ENCODE assay signal across 13 cellular contexts in genomic region chr1:17016317-17016661, GRCh38. TPM values are rescaled to one million over a fixed set of nuclear protein-coding genes. Genes with fewer than 3 reads are reported as not detected.
DNase-seq lines count a peak whose midpoint lies in the region; ATAC-seq, FAIRE-seq and TF ChIP-seq lines count a peak whose summit lies in the region.
"Had no signal": no experiment of that assay in that cellular context is flagged by ENCODE, and none has a peak within 500 bp of the region (broad histone marks: within the 10 kb centered on the region; RNA-seq: fewer than 3 reads in every experiment).

No MANE protein-coding gene starts in this region.

- peak overlapping the region; percentile 92; the same call in 1 of the 2 replicates for H2BK20ac ChIP-seq in H1 (ENCODE audit: low read length)

- TF ChIP-seq RAD21 in H1 (IDR thresholded peaks at IDR 0.05 in 1 of 2, conservative IDR thresholded peaks at IDR 0.05 in 1 of 2; ENCODE audit: low read depth in 2 of 2, low read length in 2 of 2) = no peak

- H3K27me3 Mint-ChIP-seq in nephron progenitor cell (ENCODE audit: low read depth, poor library complexity) = peaks cover 10% of the 10 kb centered on the region

- H2BK120ac ChIP-seq in H1 (replicated peaks; ENCODE audit: low read depth, low read length) = no peak overlapping the region

- H2BK5ac ChIP-seq in H1 (ENCODE audit: low read depth, low read length) = peak overlapping the region; percentile 63; the same call in 1 of the 2 replicates

- no peak for TF ChIP-seq POLR2A in H1 (IDR thresholded peaks at IDR 0.05; ENCODE audit: control extremely low read depth in 1 of 2, low read depth in 2 of 2, low read length in 2 of 2)

- ATAC-seq in GM21360 (IDR thresholded peaks at IDR 0.05; ENCODE audit: unreplicated experiment) (no peak), GM18870 (IDR thresholded peaks at IDR 0.05; ENCODE audit: unreplicated experiment) (no peak), GM18907 (IDR thresholded peaks at IDR 0.05; ENCODE audit: unreplicated experiment) (no peak)

- H3K9me3 Mint-ChIP-seq in nephron progenitor cell = no peaks in the 10 kb centered on the region

- TF ChIP-seq CTCF in H1 (IDR thresholded peaks at IDR 0.05; ENCODE audit: control extremely low read depth in 1 of 3, insufficient read depth in 1 of 3, low read depth in 1 of 3, low read length in 3 of 3) (no peak), nephron progenitor cell (IDR thresholded peaks at IDR 0.05) (no peak)

- H3K27ac ChIP-seq in H1 (ENCODE audit: low read depth, low read length) = peak overlapping the region; percentile 43; the same call in 1 of the 2 replicates

- H4K5ac ChIP-seq in H1 (ENCODE audit: insufficient read length, low read depth, low read length) = no peak overlapping the region

- no peaks in the 10 kb centered on the region for H3K9me3 ChIP-seq in H1 (ENCODE audit: insufficient read depth in 2 of 2, low read depth in 1 of 2, low read length in 1 of 2)

- peak; percentile 63 for FAIRE-seq in H1 (lab: Jason Lieb, UNC)
- FAIRE-seq: GM19239 had no signal

- H2AFZ ChIP-seq in H1 (ENCODE audit: low read length) = peak overlapping the region; percentile 83; the same call in 1 of the 2 replicates

- H3K4me2 ChIP-seq in H1 (ENCODE audit: insufficient read depth in 1 of 2, low read depth in 2 of 2, low read length in 2 of 2) = 0 out of 4 replicates have a peak overlapping the region, but pooled peaks of 1 of the 2 experiments have one; percentile 12

- H2BK15ac ChIP-seq in H1 (ENCODE audit: low read length) = 0 out of 2 replicates have a peak overlapping the region, but pooled peaks have one; percentile 76

- no peak overlapping the region for H4K8ac ChIP-seq in H1 (ENCODE audit: extremely low read depth, insufficient read depth, low read length)

- peaks cover 40% of the 10 kb centered on the region for H3K36me3 Mint-ChIP-seq in nephron progenitor cell (ENCODE audit: low read depth)

- peak overlapping the region; percentile 89 for H2BK12ac ChIP-seq in H1 (ENCODE audit: low read depth, low read length)

- H4K20me1 ChIP-seq in H1 (replicated peaks in 1 of 2; ENCODE audit: control insufficient read depth in 1 of 2, insufficient read depth in 2 of 2, low read length in 2 of 2) = no peaks in the 10 kb centered on the region

- H3K56ac ChIP-seq in H1 (replicated peaks; ENCODE audit: insufficient read length, low read depth, low read length) = no peak overlapping the region

- peak overlapping the region; percentile 67; the same call in 1 of the 2 replicates for H2AK5ac ChIP-seq in H1 (ENCODE audit: low read depth, low read length)

- no peaks in the 10 kb centered on the region for H3K27me3 ChIP-seq in H1 (replicated peaks in 1 of 4; ENCODE audit: control insufficient read depth in 3 of 4, extremely low read depth in 1 of 4, insufficient read depth in 3 of 4, low read length in 3 of 4)

- H3K23me2 ChIP-seq in H1 (ENCODE audit: low read depth, low read length) = peaks cover 2% of the 10 kb centered on the region; the same call in 1 of the 2 replicates

- H3K36me3 ChIP-seq in H1 (ENCODE audit: control insufficient read depth in 2 of 4, insufficient read depth in 4 of 4, low read length in 3 of 4) = peaks cover 12 to 30% (median 19%) of the 10 kb centered on the region in 4 experiments

- H3K4ac ChIP-seq in H1 (replicated peaks; ENCODE audit: insufficient read length, low read depth, low read length) = no peak overlapping the region

- 63% methylated on average over 5 of the region's 5 CpGs; no CpG with 5 or more reads in 1 of the 2 experiments for WGBS in H1 (ENCODE audit: extremely low coverage in 1 of 2, insufficient coverage in 1 of 2, insufficient read length in 1 of 2, insufficient replicate concordance in 2 of 2, low coverage in 1 of 2, low lambda C conversion rate in 2 of 2, missing lambda C conversion rate in 1 of 2), 2 experiments

- H3K14ac ChIP-seq in H1 (ENCODE audit: insufficient read length) = no peak overlapping the region

- H3K4me1 ChIP-seq in H1 (replicated peaks in 1 of 4; ENCODE audit: control insufficient read depth in 3 of 4, insufficient read depth in 4 of 4, low read length in 3 of 4) = peaks cover 22 to 33% (median 28%) of the 10 kb centered on the region in 4 experiments

- POLR2A ChIA-PET in H1 (lab: Charles Lee; ENCODE audit: partially characterized antibody) = interaction anchor here (1.4 kb wide), 1 partner anchor 9 kb away, joined by 5 read pairs; no protein-coding TSS in a partner anchor

- H4K91ac ChIP-seq in H1 (replicated peaks; ENCODE audit: insufficient read length, low read length) = peak overlapping the region; percentile 29

- H3K18ac ChIP-seq in H1 (ENCODE audit: extremely low read depth, low read length) = peak overlapping the region; percentile 44; the same call in 1 of the 2 replicates

- no peaks in the 10 kb centered on the region for H3K79me2 ChIP-seq in H1 (ENCODE audit: control insufficient read depth in 1 of 2, insufficient read depth in 2 of 2, low read length in 2 of 2)

- H3K79me1 ChIP-seq in H1 (ENCODE audit: low read depth, low read length) = no peaks in the 10 kb centered on the region; the same call in 1 of the 2 replicates

- DNase-seq in DMS53 (lab: John Stamatoyannopoulos, UW) = peak; percentile 46
- DNase-seq in LHCN-M2 (ENCODE audit: low read depth) = peak; percentile 96
- no peak for DNase-seq in H1 (ENCODE audit: low read depth in 1 of 2, low spot score in 2 of 2)
- DNase-seq in nephron progenitor cell = no peak
- no peak for DNase-seq in cortex of kidney (lab: John Stamatoyannopoulos, UW)
- DNase-seq: activated T-cell treated with anti-CD3 and anti-CD28 coated beads for 4 hours, C1 segment of cervical spinal cord, cerebellar nuclear complex, NCI-H146 had no signal

- peak overlapping the region; percentile 4 for H3K27ac Mint-ChIP-seq in nephron progenitor cell

- no peak overlapping the region; a peak in 2 of 7 replicates for H3K9ac ChIP-seq in H1 (replicated peaks in 1 of 4; ENCODE audit: extremely low read depth in 1 of 4, low read depth in 3 of 4, low read length in 3 of 4)

- peaks cover 34% of the 10 kb centered on the region for H3K4me1 Mint-ChIP-seq in nephron progenitor cell

- H3K4me3 Mint-ChIP-seq in nephron progenitor cell = no peak overlapping the region

- CTCF ChIA-PET in H1 (lab: Charles Lee; ENCODE audit: partially characterized antibody) = interaction anchor here (0.7 to 1.9 kb wide), 8 partner anchors 10 to 127 kb away, joined by 3 to 8 read pairs (median 4); no protein-coding TSS in a partner anchor

- TF ChIP-seq EP300 in H1 (IDR thresholded peaks at IDR 0.05; ENCODE audit: borderline replicate concordance in 1 of 2, low read depth in 2 of 2, low read length in 2 of 2) = no peak

- no peak overlapping the region for H3K23ac ChIP-seq in H1 (ENCODE audit: insufficient read length)

- H3K4me3 ChIP-seq in H1 (ENCODE audit: extremely low read depth in 1 of 4, insufficient read depth in 2 of 4, low read depth in 3 of 4, low read length in 4 of 4) = no peak overlapping the region

TF ChIP-seq in H1, 55 proteins besides CTCF, POLR2A, EP300 and RAD21:
- no peak for TF ChIP-seq CREB1 (IDR thresholded peaks at IDR 0.05)
- no peak for TF ChIP-seq TBP (IDR thresholded peaks at IDR 0.05; ENCODE audit: low read depth, low read length)
- no peak for TF ChIP-seq POU5F1 (IDR thresholded peaks at IDR 0.05; ENCODE audit: low read depth, low read length)
- no peak for TF ChIP-seq EGR1 (IDR thresholded peaks at IDR 0.05; ENCODE audit: borderline replicate concordance, low read depth, low read length)
- no peak for TF ChIP-seq EZH2 (IDR thresholded peaks at IDR 0.05; ENCODE audit: low read depth, low read length, severe bottlenecking)

RNA-seq across cellular contexts. Expression of gene ATP13A2, which starts 4.6 kb away (rescaled TPM):
- 167 and 211 TPM in 2 replicates for total RNA-seq in LHCN-M2 (2014; rRNA removed)
- polyA plus RNA-seq in LHCN-M2 (2012) = 168 TPM
- total RNA-seq in H1 (2021; fragmentation: NEBNext Ultra II Directional; extraction: Animal tissue kit (Norgen Biotek cat#: 25700)) = 82.1 and 89.8 TPM in 2 replicates
- polyA plus RNA-seq in H1 (2011; rRNA removed) = 83.6 and 137 TPM in 2 replicates
- 64.7 TPM for polyA plus RNA-seq in H1 (2011; cell fraction: cytosol; rRNA removed)
- polyA plus RNA-seq in H1 (2011; cell fraction: nucleus; rRNA removed) = 131 TPM
- 47.7 to 93.4 TPM (median 83.0 TPM) in 4 replicates for polyA plus RNA-seq in H1 (2012, experiment 1 of 2)
- polyA plus RNA-seq in H1 (2012, experiment 2 of 2) = 73.1 TPM
- polyA plus RNA-seq in H1 (2013, experiment 1 of 2) = 78.0 TPM
- 85.3 TPM for polyA plus RNA-seq in H1 (2013, experiment 2 of 2)
- polyA minus RNA-seq in H1 (2011; rRNA and poly(A)+ RNA removed) = 96.7 and 126 TPM in 2 replicates
- 97.8 TPM for polyA minus RNA-seq in H1 (2011; cell fraction: cytosol; rRNA and poly(A)+ RNA removed)
- 55.4 TPM for polyA minus RNA-seq in H1 (2011; cell fraction: nucleus; rRNA and poly(A)+ RNA removed)

RNA-seq across cellular contexts. Expression of gene MFAP2, which starts 35.9 kb away (rescaled TPM):
- 5.8 and 12.9 TPM in 2 replicates for total RNA-seq in LHCN-M2 (2014; rRNA removed)
- 13.3 TPM for polyA plus RNA-seq in LHCN-M2 (2012)
- total RNA-seq in H1 (2021; fragmentation: NEBNext Ultra II Directional; extraction: Animal tissue kit (Norgen Biotek cat#: 25700)) = 172 and 188 TPM in 2 replicates
- 326 and 394 TPM in 2 replicates for polyA plus RNA-seq in H1 (2011; rRNA removed)
- 219 TPM for polyA plus RNA-seq in H1 (2011; cell fraction: cytosol; rRNA removed)
- 360 TPM for polyA plus RNA-seq in H1 (2011; cell fraction: nucleus; rRNA removed)
- polyA plus RNA-seq in H1 (2012, experiment 1 of 2) = 114 to 218 TPM (median 204 TPM) in 4 replicates
- polyA plus RNA-seq in H1 (2012, experiment 2 of 2) = 253 TPM
- polyA plus RNA-seq in H1 (2013, experiment 1 of 2) = 278 TPM
- polyA plus RNA-seq in H1 (2013, experiment 2 of 2) = 321 TPM
- polyA minus RNA-seq in H1 (2011; rRNA and poly(A)+ RNA removed) = 64.4 and 85.3 TPM in 2 replicates
- polyA minus RNA-seq in H1 (2011; cell fraction: cytosol; rRNA and poly(A)+ RNA removed) = 121 TPM
- polyA minus RNA-seq in H1 (2011; cell fraction: nucleus; rRNA and poly(A)+ RNA removed) = 111 TPM

RNA-seq across cellular contexts. Expression of gene SDHB, which starts 37.5 kb away (rescaled TPM):
- 157 and 196 TPM in 2 replicates for total RNA-seq in LHCN-M2 (2014; rRNA removed)
- polyA plus RNA-seq in LHCN-M2 (2012) = 104 TPM
- 90.7 and 98.7 TPM in 2 replicates for total RNA-seq in H1 (2021; fragmentation: NEBNext Ultra II Directional; extraction: Animal tissue kit (Norgen Biotek cat#: 25700))
- polyA plus RNA-seq in H1 (2011; rRNA removed) = 67.1 and 84.0 TPM in 2 replicates
- polyA plus RNA-seq in H1 (2011; cell fraction: cytosol; rRNA removed) = 94.6 TPM
- 57.2 TPM for polyA plus RNA-seq in H1 (2011; cell fraction: nucleus; rRNA removed)
- polyA plus RNA-seq in H1 (2012, experiment 1 of 2) = 73.0 to 88.0 TPM (median 79.9 TPM) in 4 replicates
- 65.6 TPM for polyA plus RNA-seq in H1 (2012, experiment 2 of 2)
- polyA plus RNA-seq in H1 (2013, experiment 1 of 2) = 100 TPM
- polyA plus RNA-seq in H1 (2013, experiment 2 of 2) = 91.9 TPM
- polyA minus RNA-seq in H1 (2011; rRNA and poly(A)+ RNA removed) = 121 and 172 TPM in 2 replicates
- polyA minus RNA-seq in H1 (2011; cell fraction: cytosol; rRNA and poly(A)+ RNA removed) = 41.2 TPM
- 36.9 TPM for polyA minus RNA-seq in H1 (2011; cell fraction: nucleus; rRNA and poly(A)+ RNA removed)

Comparison
In these comparisons a context has a peak if more than half of its experiments do, and no peak if none do; other contexts are left out.
1. DNase-seq: peak in DMS53 (single experiment) and LHCN-M2 (single experiment); none in H1 (0 of 2), nephron progenitor cell (single experiment) and cortex of kidney (single experiment).
2. RNA of gene MFAP2, which starts 35.9 kb away (total RNA-seq): 172 to 188 TPM in H1; 5.8 to 12.9 TPM in LHCN-M2; every median in the first group is over 10 times any median in the second.